10 cellular contexts compared by ENCODE assay signal in genomic region chr19:11347546-11347945, GRCh38. TPM values are rescaled to one million over a fixed set of nuclear protein-coding genes. Genes with fewer than 3 reads are reported as not detected.
DNase-seq lines count a peak whose midpoint lies in the region; ATAC-seq and TF ChIP-seq lines count a peak whose summit lies in the region.
"Had no signal": no experiment of that assay in that cellular context is flagged by ENCODE, and none has a peak within 500 bp of the region (broad histone marks: within the 10 kb centered on the region; RNA-seq: fewer than 3 reads in every experiment).

No MANE protein-coding gene starts in this region.

- no peak for DNase-seq in GM23338 (ENCODE audit: low spot score)
- no peak for DNase-seq in activated T-helper 1 cell treated with anti-CD3 and anti-CD28 coated beads, Interleukin-12 subunit alpha, Interleukin-12 subunit beta, Interleukin-2, Interleukin-4 antibody, amounts not matched to agents 30 ng/mL and 10 ng/mL and 1 ng/mL, durations not matched to agents 14 hours and 24 hours and 36 hours (ENCODE audit: low spot score)
- DNase-seq in natural killer cell = no peak
- DNase-seq in adrenal gland = no peak
- DNase-seq in tibial nerve (ENCODE audit: low spot score in 2 of 2) = no peak
- DNase-seq: NCI-H1436 treated with DMSO at 0.1 percent for 48 hours; stimulated activated CD4-positive, alpha-beta T cell treated with anti-CD3 and anti-CD28 coated beads, Interleukin-4, amount 100 ng/mL, for 4 hours had no signal

- H3K36me3 ChIP-seq in GM23338 (ENCODE audit: insufficient read depth) (no peaks in the 10 kb centered on the region), adrenal gland (replicated peaks in 1 of 2) (no peaks in the 10 kb centered on the region), tibial nerve (peaks cover 0 to 19% (median 0%) of the 10 kb centered on the region in 3 donors)
- H3K36me3 ChIP-seq: right atrium auricular region had no signal

- 68 to 80% (median 77%) methylated on average over 4 to 5 of the region's 5 CpGs for WGBS in adrenal gland, 4 donors
- 75 to 76% methylated on average over 5 of the region's 5 CpGs for WGBS in tibial nerve, 2 donors

- H3K4me1 Mint-ChIP-seq in GM23338 (peaks cover 21% of the 10 kb centered on the region), natural killer cell (peaks cover 18 to 32% of the 10 kb centered on the region in 2 donors)
- H3K4me1 Mint-ChIP-seq in activated T-helper 1 cell treated with anti-CD3 and anti-CD28 coated beads, Interleukin-12 subunit alpha, Interleukin-12 subunit beta, Interleukin-2, Interleukin-4 antibody, amounts not matched to agents 30 ng/mL and 10 ng/mL and 1 ng/mL, durations not matched to agents 14 hours and 24 hours and 36 hours (ENCODE audit: low read depth) = peaks cover 28% of the 10 kb centered on the region

- H3K9me3 Mint-ChIP-seq in GM23338 (peaks cover 8% of the 10 kb centered on the region; the same call in 1 of the 3 replicates), natural killer cell (no peaks in the 10 kb centered on the region)
- H3K9me3 Mint-ChIP-seq in activated T-helper 1 cell treated with anti-CD3 and anti-CD28 coated beads, Interleukin-12 subunit alpha, Interleukin-12 subunit beta, Interleukin-2, Interleukin-4 antibody, amounts not matched to agents 30 ng/mL and 10 ng/mL and 1 ng/mL, durations not matched to agents 14 hours and 24 hours and 36 hours = peaks cover 10% of the 10 kb centered on the region

- H3K27ac Mint-ChIP-seq in GM23338 (no peak overlapping the region), natural killer cell (peak overlapping the region; percentile 98)
- H3K27ac Mint-ChIP-seq in activated T-helper 1 cell treated with anti-CD3 and anti-CD28 coated beads, Interleukin-12 subunit alpha, Interleukin-12 subunit beta, Interleukin-2, Interleukin-4 antibody, amounts not matched to agents 30 ng/mL and 10 ng/mL and 1 ng/mL, durations not matched to agents 14 hours and 24 hours and 36 hours = no peak overlapping the region

- H3K9me2 ChIP-seq in GM23338 (ENCODE audit: insufficient read depth) = no peaks in the 10 kb centered on the region

- H3K27me3 ChIP-seq in GM23338 (ENCODE audit: insufficient read depth) (no peaks in the 10 kb centered on the region), adrenal gland (no peaks in the 10 kb centered on the region), tibial nerve (no peaks in the 10 kb centered on the region)
- H3K27me3 ChIP-seq: right atrium auricular region had no signal

- H3K27ac ChIP-seq in C4-2B (peak overlapping the region; percentile 91), GM23338 (ENCODE audit: low read depth) (no peak overlapping the region), adrenal gland (no peak overlapping the region), tibial nerve (peak overlapping the region in 1 of 4 donors; percentile 96)

- no peaks in the 10 kb centered on the region for H3F3A ChIP-seq in GM23338 (replicated peaks; ENCODE audit: low read depth)

- no peak overlapping the region for H3K4me3 ChIP-seq in GM23338
- H3K4me3 ChIP-seq in adrenal gland = no peak overlapping the region
- no peak overlapping the region for H3K4me3 ChIP-seq in tibial nerve

- H3K4me3 Mint-ChIP-seq in GM23338 (peak overlapping the region; percentile 95; the same call in 2 of the 3 replicates), natural killer cell (peak overlapping the region; percentile 99)
- H3K4me3 Mint-ChIP-seq in activated T-helper 1 cell treated with anti-CD3 and anti-CD28 coated beads, Interleukin-12 subunit alpha, Interleukin-12 subunit beta, Interleukin-2, Interleukin-4 antibody, amounts not matched to agents 30 ng/mL and 10 ng/mL and 1 ng/mL, durations not matched to agents 14 hours and 24 hours and 36 hours = peak overlapping the region; percentile 60

- H3K9me3 ChIP-seq in adrenal gland (replicated peaks in 1 of 3) = no peaks in the 10 kb centered on the region
- H3K9me3 ChIP-seq in tibial nerve = peaks cover 0 to 11% (median 0%) of the 10 kb centered on the region in 4 donors
- H3K9me3 ChIP-seq: right atrium auricular region had no signal

- H3K27me3 Mint-ChIP-seq in GM23338 (ENCODE audit: insufficient read depth, low read depth, poor library complexity) (peaks cover 34% of the 10 kb centered on the region), natural killer cell (ENCODE audit: low read depth in 2 of 2) (no peaks in the 10 kb centered on the region)
- H3K27me3 Mint-ChIP-seq in activated T-helper 1 cell treated with anti-CD3 and anti-CD28 coated beads, Interleukin-12 subunit alpha, Interleukin-12 subunit beta, Interleukin-2, Interleukin-4 antibody, amounts not matched to agents 30 ng/mL and 10 ng/mL and 1 ng/mL, durations not matched to agents 14 hours and 24 hours and 36 hours (ENCODE audit: insufficient read depth) = no peaks in the 10 kb centered on the region

- TF ChIP-seq CTCF in C4-2B (conservative IDR thresholded peaks at IDR 0.05) (no peak), GM23338 (conservative IDR thresholded peaks at IDR 0.05; ENCODE audit: low read depth in 2 of 2) (no peak), natural killer cell (IDR thresholded peaks at IDR 0.05) (no peak), adrenal gland (IDR thresholded peaks at IDR 0.05) (no peak), tibial nerve (IDR thresholded peaks at IDR 0.05) (no peak)

- intact Hi-C loops in activated T-helper 1 cell treated with anti-CD3 and anti-CD28 coated beads, Interleukin-12 subunit alpha, Interleukin-12 subunit beta, Interleukin-2, Interleukin-4 antibody, amounts not matched to agents 30 ng/mL and 10 ng/mL and 1 ng/mL, durations not matched to agents 14 hours and 24 hours and 36 hours (cut with micrococcal nuclease) = loop anchor here (2.0 to 5.0 kb wide), 2 partner anchors 55 to 135 kb away; no protein-coding TSS in a partner anchor
- intact Hi-C loops in natural killer cell (cut with micrococcal nuclease) = no loop called here
- intact Hi-C loops in adrenal gland (cut with DNase I) = no loop called here

- H3K4me2 ChIP-seq in GM23338 = no peak overlapping the region

- TF ChIP-seq POLR2A in adrenal gland (IDR thresholded peaks at IDR 0.05) (no peak), tibial nerve (IDR thresholded peaks at IDR 0.05) (no peak)

- peaks cover 2% of the 10 kb centered on the region; the same call in 2 of the 3 replicates for H3K36me3 Mint-ChIP-seq in GM23338 (ENCODE audit: low read depth)
- peaks cover 5% of the 10 kb centered on the region for H3K36me3 Mint-ChIP-seq in activated T-helper 1 cell treated with anti-CD3 and anti-CD28 coated beads, Interleukin-12 subunit alpha, Interleukin-12 subunit beta, Interleukin-2, Interleukin-4 antibody, amounts not matched to agents 30 ng/mL and 10 ng/mL and 1 ng/mL, durations not matched to agents 14 hours and 24 hours and 36 hours (ENCODE audit: low read depth)
- H3K36me3 Mint-ChIP-seq in natural killer cell = no peaks in the 10 kb centered on the region

- ATAC-seq in GM23338 (no peak), natural killer cell (no peak), GM18907 (IDR thresholded peaks at IDR 0.05; ENCODE audit: unreplicated experiment) (no peak)

- H2AFZ ChIP-seq in GM23338 = no peak overlapping the region

- H4K20me1 ChIP-seq in GM23338 (replicated peaks; ENCODE audit: insufficient read depth) = no peaks in the 10 kb centered on the region

- no peaks in the 10 kb centered on the region for H3K79me2 ChIP-seq in GM23338 (replicated peaks; ENCODE audit: insufficient read depth)

- H3K4me1 ChIP-seq in GM23338 (ENCODE audit: insufficient read depth) (peaks cover 5% of the 10 kb centered on the region; the same call in 1 of the 2 replicates), adrenal gland (replicated peaks in 1 of 2) (peaks cover 24 to 32% of the 10 kb centered on the region in 2 donors), tibial nerve (peaks cover 0 to 35% (median 23%) of the 10 kb centered on the region in 4 donors)

- no peak for TF ChIP-seq EP300 in tibial nerve (IDR thresholded peaks at IDR 0.05)

RNA-seq across cellular contexts. Expression of gene CCDC159, which starts 1.2 kb away (rescaled TPM):
- 3.4 and 3.5 TPM in 2 replicates for total RNA-seq in GM23338 (2014; rRNA removed; shearing (Covaris generic))
- 5.1 and 6.2 TPM in 2 replicates for polyA plus RNA-seq in GM23338 (2016; fragmentation: Nextera tagmentation; extraction: Ambion mirVana)
- total RNA-seq in activated T-helper 1 cell treated with anti-CD3 and anti-CD28 coated beads, Interleukin-12 subunit alpha, Interleukin-12 subunit beta, Interleukin-2, Interleukin-4 antibody, amounts not matched to agents 30 ng/mL and 10 ng/mL and 1 ng/mL, durations not matched to agents 14 hours and 24 hours and 36 hours = 10.7 and 14.4 TPM in 2 replicates
- 10 to 100 TPM; 86.9 to 94.9 (median 91.8) TPM for total RNA-seq in natural killer cell
- total RNA-seq in adrenal gland = 10 to 100 TPM; 24.1 to 83.7 (median 58.8) TPM
- 100 to 1,000 TPM in 2 of 3 donors, 10 to 100 TPM in 1; 33.8 to 479 (median 238) TPM for polyA plus RNA-seq in adrenal gland
- total RNA-seq in tibial nerve = 10 to 100 TPM; 23.2 to 33.7 (median 30.8) TPM

RNA-seq across cellular contexts. Expression of gene TMEM205, which starts 1.5 kb away (rescaled TPM):
- 223 and 293 TPM in 2 replicates for total RNA-seq in GM23338 (2014; rRNA removed; shearing (Covaris generic))
- polyA plus RNA-seq in GM23338 (2016; fragmentation: Nextera tagmentation; extraction: Ambion mirVana) (114 and 123 TPM in 2 replicates), adrenal gland (100 to 1,000 TPM; 135 to 306 (median 207) TPM)
- total RNA-seq in activated T-helper 1 cell treated with anti-CD3 and anti-CD28 coated beads, Interleukin-12 subunit alpha, Interleukin-12 subunit beta, Interleukin-2, Interleukin-4 antibody, amounts not matched to agents 30 ng/mL and 10 ng/mL and 1 ng/mL, durations not matched to agents 14 hours and 24 hours and 36 hours = 26.6 and 31.2 TPM in 2 replicates
- total RNA-seq in natural killer cell (10 to 100 TPM; 25.0 to 29.9 (median 29.5) TPM), adrenal gland (1,000 to 10,000 TPM in 1 of 8 donors, 100 to 1,000 TPM in 7; 191 to 1,314 (median 380) TPM), tibial nerve (100 to 1,000 TPM; 145 to 238 (median 189) TPM)

RNA-seq across cellular contexts. Expression of gene PLPPR2, which starts 7.7 kb away (rescaled TPM):
- 5.7 and 12.0 TPM in 2 replicates for total RNA-seq in GM23338 (2014; rRNA removed; shearing (Covaris generic))
- polyA plus RNA-seq in GM23338 (2016; fragmentation: Nextera tagmentation; extraction: Ambion mirVana) (5.0 and 9.0 TPM in 2 replicates), adrenal gland (10 to 100 TPM; 12.1 to 57.0 (median 39.9) TPM)
- total RNA-seq in activated T-helper 1 cell treated with anti-CD3 and anti-CD28 coated beads, Interleukin-12 subunit alpha, Interleukin-12 subunit beta, Interleukin-2, Interleukin-4 antibody, amounts not matched to agents 30 ng/mL and 10 ng/mL and 1 ng/mL, durations not matched to agents 14 hours and 24 hours and 36 hours = 2.0 TPM in 2 replicates
- total RNA-seq in natural killer cell (10 to 100 TPM; 13.3 to 21.1 (median 16.1) TPM), adrenal gland (10 to 100 TPM; 31.3 to 46.8 (median 43.0) TPM), tibial nerve (10 to 100 TPM; 20.1 to 82.2 (median 33.8) TPM)

RNA-seq across cellular contexts. Expression of gene RAB3D, which starts 8.1 kb away (rescaled TPM):
- total RNA-seq in GM23338 (2014; rRNA removed; shearing (Covaris generic)) = 16.9 and 21.2 TPM in 2 replicates
- 3.8 and 5.3 TPM in 2 replicates for polyA plus RNA-seq in GM23338 (2016; fragmentation: Nextera tagmentation; extraction: Ambion mirVana)
- total RNA-seq in activated T-helper 1 cell treated with anti-CD3 and anti-CD28 coated beads, Interleukin-12 subunit alpha, Interleukin-12 subunit beta, Interleukin-2, Interleukin-4 antibody, amounts not matched to agents 30 ng/mL and 10 ng/mL and 1 ng/mL, durations not matched to agents 14 hours and 24 hours and 36 hours = 5.9 and 6.9 TPM in 2 replicates
- total RNA-seq in natural killer cell = 10 to 100 TPM; 14.3 to 20.0 (median 15.7) TPM
- total RNA-seq in adrenal gland = 10 to 100 TPM in 6 of 8 donors, 1 to 10 TPM in 2; 8.0 to 23.9 (median 15.5) TPM
- 1 to 10 TPM; 2.6 to 4.3 (median 3.3) TPM for polyA plus RNA-seq in adrenal gland
- total RNA-seq in tibial nerve = 10 to 100 TPM; 12.9 to 20.8 (median 17.9) TPM

RNA-seq across cellular contexts. Expression of gene SWSAP1, which starts 26.9 kb away (rescaled TPM):
- 2.1 and 4.1 TPM in 2 replicates for total RNA-seq in GM23338 (2014; rRNA removed; shearing (Covaris generic))
- polyA plus RNA-seq in GM23338 (2016; fragmentation: Nextera tagmentation; extraction: Ambion mirVana) = 6.1 and 6.6 TPM in 2 replicates
- total RNA-seq in activated T-helper 1 cell treated with anti-CD3 and anti-CD28 coated beads, Interleukin-12 subunit alpha, Interleukin-12 subunit beta, Interleukin-2, Interleukin-4 antibody, amounts not matched to agents 30 ng/mL and 10 ng/mL and 1 ng/mL, durations not matched to agents 14 hours and 24 hours and 36 hours = 3.2 and 3.9 TPM in 2 replicates
- 1 to 10 TPM; 2.1 to 2.9 (median 2.8) TPM for total RNA-seq in natural killer cell
- total RNA-seq in adrenal gland = 1 to 10 TPM; 2.6 to 5.5 (median 3.8) TPM
- polyA plus RNA-seq in adrenal gland = 1 to 10 TPM; 2.1 to 8.4 (median 6.0) TPM
- total RNA-seq in tibial nerve = 1 to 10 TPM; 2.3 to 5.7 (median 2.8) TPM

Comparison
In these comparisons a context has a peak if more than half of its experiments do, and no peak if none do; other contexts are left out.
1. H3K27ac Mint-ChIP-seq: peak in natural killer cell (2 of 2); none in GM23338 (single experiment) and activated T-helper 1 cell treated with anti-CD3 and anti-CD28 coated beads, Interleukin-12 subunit alpha, Interleukin-12 subunit beta, Interleukin-2, Interleukin-4 antibody, amounts not matched to agents 30 ng/mL and 10 ng/mL and 1 ng/mL, durations not matched to agents 14 hours and 24 hours and 36 hours (single experiment).
2. Peak in every context shown above with its lines, with median percentiles within 50 percentile points of each other: H3K4me3 Mint-ChIP-seq.